ENCODE assay signal across 8 cellular contexts in genomic region chr14:93976477-93977057, GRCh38. TPM values are rescaled to one million over a fixed set of nuclear protein-coding genes. Genes with fewer than 3 reads are reported as not detected.
A peak's percentile ranks its signal among the peaks of the same experiment; 100 is the strongest.
DNase-seq lines count a peak whose midpoint lies in the region; ATAC-seq and TF ChIP-seq lines count a peak whose summit lies in the region.

A gene with protein sequence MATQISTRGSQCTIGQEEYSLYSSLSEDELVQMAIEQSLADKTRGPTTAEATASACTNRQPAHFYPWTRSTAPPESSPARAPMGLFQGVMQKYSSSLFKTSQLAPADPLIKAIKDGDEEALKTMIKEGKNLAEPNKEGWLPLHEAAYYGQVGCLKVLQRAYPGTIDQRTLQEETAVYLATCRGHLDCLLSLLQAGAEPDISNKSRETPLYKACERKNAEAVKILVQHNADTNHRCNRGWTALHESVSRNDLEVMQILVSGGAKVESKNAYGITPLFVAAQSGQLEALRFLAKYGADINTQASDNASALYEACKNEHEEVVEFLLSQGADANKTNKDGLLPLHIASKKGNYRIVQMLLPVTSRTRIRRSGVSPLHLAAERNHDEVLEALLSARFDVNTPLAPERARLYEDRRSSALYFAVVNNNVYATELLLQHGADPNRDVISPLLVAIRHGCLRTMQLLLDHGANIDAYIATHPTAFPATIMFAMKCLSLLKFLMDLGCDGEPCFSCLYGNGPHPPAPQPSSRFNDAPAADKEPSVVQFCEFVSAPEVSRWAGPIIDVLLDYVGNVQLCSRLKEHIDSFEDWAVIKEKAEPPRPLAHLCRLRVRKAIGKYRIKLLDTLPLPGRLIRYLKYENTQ (minus strand): TSS chr14:93976570. CDS start chr14:93964539, 12,031 bp downstream.

- H3K4me1 ChIP-seq in neuronal stem cell (ENCODE audit: control insufficient read depth in 2 of 2, insufficient read depth in 1 of 2, low read depth in 1 of 2, low read length in 2 of 2) (peaks cover 0 to 10% of the 10 kb centered on the region in 2 donors), PC-9 (replicated peaks; ENCODE audit: insufficient read depth) (no peaks in the 10 kb centered on the region)

- H3K23ac ChIP-seq in neuronal stem cell (ENCODE audit: low read depth, low read length, poor library complexity) = no peak within 1 kb of the TSS

- H3F3A ChIP-seq in PC-9 (ENCODE audit: insufficient read depth, low read depth) = no peaks in the 10 kb centered on the region

- peak within 1 kb of the TSS in 1 of 2 donors; percentile 26 for H3K4me3 ChIP-seq in neuronal stem cell (ENCODE audit: low read length in 2 of 2)
- no peak within 1 kb of the TSS for H3K4me3 ChIP-seq in PC-9

- H4K20me1 ChIP-seq in PC-9 (ENCODE audit: insufficient read depth) = no peaks in the 10 kb centered on the region

- no peak within 1 kb of the TSS for H4K91ac ChIP-seq in neuronal stem cell (ENCODE audit: low read depth, low read length, poor library complexity)

- H3K9ac ChIP-seq in neuronal stem cell (ENCODE audit: low read depth, low read length, poor library complexity) = no peak within 1 kb of the TSS

- POLR2A ChIA-PET in PC-9 (lab: Charles Lee; ENCODE audit: unreplicated experiment) = no interaction called here

- H2AFZ ChIP-seq in neuronal stem cell (ENCODE audit: low read length) (peak within 1 kb of the TSS; percentile 6), PC-9 (no peak within 1 kb of the TSS)

- CTCF ChIA-PET in PC-9 (lab: Charles Lee) = no interaction called here

- no peak within 1 kb of the TSS for H2BK5ac ChIP-seq in neuronal stem cell (ENCODE audit: low read length)

- peak within 1 kb of the TSS; percentile 25 for H3K18ac ChIP-seq in neuronal stem cell (ENCODE audit: low read length)

- H3K79me1 ChIP-seq in neuronal stem cell (ENCODE audit: low read depth, low read length) = no peaks in the 10 kb centered on the region

- no peak within 1 kb of the TSS for H3K4ac ChIP-seq in neuronal stem cell (ENCODE audit: low read length)

- H3K4me2 ChIP-seq in neuronal stem cell (ENCODE audit: insufficient read depth, low read length, poor library complexity, severe bottlenecking) = no peak within 1 kb of the TSS
- no peak within 1 kb of the TSS for H3K4me2 ChIP-seq in PC-9

- BruUV-seq in PC-9 (replicated peaks; lab: Mats Ljungman, UMichigan) = no TSS peak

- no peaks in the 10 kb centered on the region for H3K27me3 Mint-ChIP-seq in activated naive CD8-positive, alpha-beta T cell treated with anti-CD3 and anti-CD28 coated beads for 36 hours

- peaks cover 0 to 7% (median 0%) of the 10 kb centered on the region in 3 experiments for H3K27me3 ChIP-seq in neuronal stem cell (ENCODE audit: control insufficient read depth in 3 of 3, insufficient read depth in 3 of 3, low read depth in 1 of 3, low read length in 3 of 3)
- no peaks in the 10 kb centered on the region for H3K27me3 ChIP-seq in PC-9 (ENCODE audit: insufficient read depth, low read depth)

- peaks cover 54% of the 10 kb centered on the region for H3K36me3 Mint-ChIP-seq in activated naive CD8-positive, alpha-beta T cell treated with anti-CD3 and anti-CD28 coated beads for 36 hours

- H3K79me2 ChIP-seq in PC-9 (ENCODE audit: low read depth) = no peaks in the 10 kb centered on the region

- peak; percentile 17 for ATAC-seq in HG03064 (IDR thresholded peaks at IDR 0.05; ENCODE audit: low read depth, unreplicated experiment)

- H3K27ac ChIP-seq in neuronal stem cell (replicated peaks; ENCODE audit: low read length) (no peak within 1 kb of the TSS), PC-9 (no peak within 1 kb of the TSS)

- no peak within 1 kb of the TSS for H2BK15ac ChIP-seq in neuronal stem cell (ENCODE audit: low read length)

- H4K8ac ChIP-seq in neuronal stem cell (ENCODE audit: low read depth, low read length) = no peak within 1 kb of the TSS

- no peak within 1 kb of the TSS for H2BK120ac ChIP-seq in neuronal stem cell (ENCODE audit: low read depth, low read length)

- H3K27ac Mint-ChIP-seq in activated naive CD8-positive, alpha-beta T cell treated with anti-CD3 and anti-CD28 coated beads for 36 hours = peak within 1 kb of the TSS; percentile 90

- H3K4me3 Mint-ChIP-seq in activated naive CD8-positive, alpha-beta T cell treated with anti-CD3 and anti-CD28 coated beads for 36 hours = peak within 1 kb of the TSS; percentile 46

- peak; percentile 67 for DNase-seq in activated CD4-positive, alpha-beta T cell treated with anti-CD3 and anti-CD28 coated beads for 48 hours
- DNase-seq in activated CD4-positive, alpha-beta T cell treated with anti-CD3 and anti-CD28 coated beads, Interleukin-2, amount 50 U/mL, for 1 hour = no peak
- DNase-seq in activated naive CD8-positive, alpha-beta T cell treated with anti-CD3 and anti-CD28 coated beads for 36 hours = no peak
- no peak for DNase-seq in neuronal stem cell (ENCODE audit: low spot score)
- DNase-seq in PC-9 = no peak
- DNase-seq in C1 segment of cervical spinal cord (lab: John Stamatoyannopoulos, UW) = no peak
- DNase-seq in OCI-M1 (lab: John Stamatoyannopoulos, UW) = no peak

- H3K36me3 ChIP-seq in neuronal stem cell (replicated peaks in 1 of 2; ENCODE audit: control insufficient read depth in 2 of 2, insufficient read depth in 2 of 2, low read length in 2 of 2) = no peaks in the 10 kb centered on the region
- H3K36me3 ChIP-seq in PC-9 (ENCODE audit: low read depth) = no peaks in the 10 kb centered on the region

- H2AK5ac ChIP-seq in neuronal stem cell (ENCODE audit: low read depth, low read length) = no peak within 1 kb of the TSS

- WGBS in neuronal stem cell (ENCODE audit: extremely low coverage in 2 of 2, insufficient read length in 2 of 2, insufficient replicate concordance in 1 of 2), 2 donors = no CpG with 5 or more reads among the region's 12 CpGs

- peaks cover 77% of the 10 kb centered on the region for H3K4me1 Mint-ChIP-seq in activated naive CD8-positive, alpha-beta T cell treated with anti-CD3 and anti-CD28 coated beads for 36 hours

- H3K9me3 ChIP-seq in neuronal stem cell (replicated peaks in 1 of 2; ENCODE audit: control insufficient read depth in 2 of 2, insufficient read depth in 1 of 2, low read depth in 1 of 2, low read length in 2 of 2) (no peaks in the 10 kb centered on the region), PC-9 (ENCODE audit: insufficient read depth, low read depth) (no peaks in the 10 kb centered on the region)

- peaks cover 40% of the 10 kb centered on the region for H3K9me3 Mint-ChIP-seq in activated naive CD8-positive, alpha-beta T cell treated with anti-CD3 and anti-CD28 coated beads for 36 hours

- no peak within 1 kb of the TSS for H3K14ac ChIP-seq in neuronal stem cell (ENCODE audit: low read length)

- intact Hi-C loops in PC-9 (cut with micrococcal nuclease; ENCODE audit: unreplicated experiment) = no loop called here

- H3K9me2 ChIP-seq in PC-9 (ENCODE audit: insufficient read depth) = no peaks in the 10 kb centered on the region

- H2BK12ac ChIP-seq in neuronal stem cell (ENCODE audit: low read length) = no peak within 1 kb of the TSS

- no peak for TF ChIP-seq CTCF in PC-9 (conservative IDR thresholded peaks at IDR 0.05)

RNA-seq across cellular contexts. Expression of the gene that starts here (rescaled TPM):
- 10 to 100 TPM; 26.4 to 29.1 TPM for total RNA-seq in activated naive CD8-positive, alpha-beta T cell treated with anti-CD3 and anti-CD28 coated beads for 36 hours
- 0.43 TPM for polyA plus RNA-seq in neuronal stem cell (2013, experiment 1 of 2)
- polyA plus RNA-seq in neuronal stem cell (2013, experiment 2 of 2) = 0.50 TPM
- total RNA-seq in PC-9 (2021) = not detected in 2 replicates

Comparison
In these comparisons a context has a peak if more than half of its experiments do, and no peak if none do; other contexts are left out.
1. RNA of the gene that starts here (total RNA-seq): 26.4 to 29.1 TPM in activated naive CD8-positive, alpha-beta T cell treated with anti-CD3 and anti-CD28 coated beads for 36 hours; not detected in PC-9; every median in the first group is over 10 times any median in the second.